Comparison of ENCODE assay signal across 8 cellular contexts in the genomic region with DNA sequence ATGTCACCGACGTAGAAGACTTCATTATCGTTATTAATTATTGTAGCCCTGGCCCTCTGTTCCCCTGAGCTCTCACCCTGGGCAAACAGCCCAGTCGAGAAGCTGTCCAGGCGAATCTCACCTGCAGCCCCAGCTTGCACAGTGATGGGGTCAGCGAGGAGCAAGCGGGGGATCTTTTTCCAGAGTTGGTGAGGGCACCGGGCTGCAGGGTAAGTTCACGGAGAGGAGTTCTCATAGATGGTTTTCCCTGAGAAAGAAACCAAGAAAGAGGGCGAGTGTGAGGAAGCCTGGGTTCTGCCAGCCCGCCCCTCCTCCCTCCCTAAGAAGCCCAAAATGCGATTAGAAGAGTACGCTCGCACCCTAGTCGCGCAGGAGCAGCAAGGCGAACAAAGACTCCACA. TPM values are rescaled to one million over a fixed set of nuclear protein-coding genes. Genes with fewer than 3 reads are reported as not detected.
DNase-seq lines count a peak whose midpoint lies in the region; ATAC-seq and TF ChIP-seq lines count a peak whose summit lies in the region.

No MANE protein-coding gene starts in this region.

- H3K27ac ChIP-seq in colonic mucosa, result peak overlapping the region; percentile 95

- no peaks in the 10 kb centered on the region for H3K9me2 ChIP-seq in Loucy (replicated peaks; ENCODE audit: low read depth, low read length)

- intact Hi-C loops in colonic mucosa (cut with DNase I), result loop anchor here (5.0 kb wide), 1 partner anchor 44 kb away; no protein-coding TSS in a partner anchor

- H3K9me3 ChIP-seq in Loucy (ENCODE audit: insufficient read depth, low read depth, low read length) (no peaks in the 10 kb centered on the region), colonic mucosa (no peaks in the 10 kb centered on the region)

- H3K4me3 Mint-ChIP-seq in neural crest cell, result peak overlapping the region; percentile 94

- peaks cover 27% of the 10 kb centered on the region for H3K4me1 Mint-ChIP-seq in neural crest cell

- H3K27me3 ChIP-seq in Loucy (ENCODE audit: insufficient read depth, low read length, poor library complexity, severe bottlenecking) (no peaks in the 10 kb centered on the region), colonic mucosa (no peaks in the 10 kb centered on the region)

- DNase-seq in GM12864 (ENCODE audit: low read depth) (no peak), colonic mucosa (no peak), neural crest cell (ENCODE audit: low read depth, low spot score) (no peak), dedifferentiated amniotic fluid mesenchymal stem cell (ENCODE audit: extremely low spot score) (no peak), HPDE6-E6E7 (ENCODE audit: extremely low spot score) (no peak)

- H3K36me3 Mint-ChIP-seq in neural crest cell (ENCODE audit: low read depth), result peaks cover 5% of the 10 kb centered on the region

- H2AFZ ChIP-seq in Loucy (ENCODE audit: low read length), result peak overlapping the region; percentile 83

- no peaks in the 10 kb centered on the region for H3K27me3 Mint-ChIP-seq in neural crest cell (ENCODE audit: low read depth)

- H4K20me1 ChIP-seq in Loucy (ENCODE audit: insufficient read depth, low read length, poor library complexity, severe bottlenecking), result no peaks in the 10 kb centered on the region

- peaks cover 45% of the 10 kb centered on the region for H3K79me2 ChIP-seq in Loucy (ENCODE audit: insufficient read depth, low read length)

- peaks cover 21% of the 10 kb centered on the region for H3K4me1 ChIP-seq in Loucy (ENCODE audit: insufficient read depth, low read length, poor library complexity, severe bottlenecking)
- peaks cover 8% of the 10 kb centered on the region for H3K4me1 ChIP-seq in colonic mucosa

- peak overlapping the region; percentile 85 for H3K4me3 ChIP-seq in GM12864 (ENCODE audit: low read depth, low read length)
- H3K4me3 ChIP-seq in Loucy (ENCODE audit: low read length, poor library complexity, severe bottlenecking), result peak overlapping the region; percentile 95
- peak overlapping the region; percentile 59 for H3K4me3 ChIP-seq in colonic mucosa

- no peaks in the 10 kb centered on the region for H3F3A ChIP-seq in Loucy (ENCODE audit: low read depth)

- no peaks in the 10 kb centered on the region for H3K9me3 Mint-ChIP-seq in neural crest cell

- H3K9ac ChIP-seq in Loucy (ENCODE audit: low read depth, low read length, poor library complexity, severe bottlenecking), result peak overlapping the region; percentile 95
- peak overlapping the region; percentile 54 to 94 for H3K9ac ChIP-seq in colonic mucosa (ENCODE audit: low read depth in 2 of 2, low read length in 2 of 2)

- peak overlapping the region; percentile 93 for H3K4me2 ChIP-seq in Loucy (ENCODE audit: low read depth, low read length, poor library complexity, severe bottlenecking)

- peak overlapping the region; percentile 98 for H3K27ac Mint-ChIP-seq in neural crest cell (ENCODE audit: unreplicated experiment)

- ATAC-seq in esophagus mucosa (no peak), GM18520 (IDR thresholded peaks at IDR 0.05; ENCODE audit: unreplicated experiment) (no peak)

- 0 out of 2 replicates have a peak, but pooled peaks cover under 1% of the 10 kb centered on the region for H3K36me3 ChIP-seq in Loucy (ENCODE audit: insufficient read depth, low read length)
- no peaks in the 10 kb centered on the region for H3K36me3 ChIP-seq in colonic mucosa

- TF ChIP-seq CTCF in GM12864 (IDR thresholded peaks at IDR 0.05; ENCODE audit: low read depth, low read length, missing control alignments) (no peak), Loucy (conservative IDR thresholded peaks at IDR 0.05; ENCODE audit: low read length) (no peak), colonic mucosa (IDR thresholded peaks at IDR 0.05) (no peak), neural crest cell (conservative IDR thresholded peaks at IDR 0.05) (no peak)

RNA-seq across cellular contexts. Expression of a gene that starts 0.4 kb away (rescaled TPM):
- total RNA-seq in colonic mucosa (10 to 100 TPM; 25.6 to 81.8 TPM), neural crest cell (147 and 151 TPM in 2 replicates), esophagus mucosa (24.3 TPM)

RNA-seq across cellular contexts. Expression of a gene that starts 15.6 kb away (rescaled TPM):
- total RNA-seq in colonic mucosa (10 to 100 TPM in 1 of 2 donors, 1 to 10 TPM in 1; 3.2 to 16.2 TPM), neural crest cell (31.0 and 34.2 TPM in 2 replicates), esophagus mucosa (4.2 TPM)

RNA-seq across cellular contexts. Expression of a gene that starts 21.7 kb away (rescaled TPM):
- total RNA-seq in colonic mucosa, result 100 to 1,000 TPM in 1 of 2 donors, 10 to 100 TPM in 1; 14.4 to 111 TPM
- 16.1 and 22.2 TPM in 2 replicates for total RNA-seq in neural crest cell
- 24.9 TPM for total RNA-seq in esophagus mucosa

RNA-seq across cellular contexts. Expression of a gene that starts 27.1 kb away (rescaled TPM):
- total RNA-seq in colonic mucosa (10 to 100 TPM; 71.9 to 82.7 TPM), neural crest cell (63.5 and 71.1 TPM in 2 replicates), esophagus mucosa (37.3 TPM)

RNA-seq across cellular contexts. Expression of a gene that starts 46.0 kb away (rescaled TPM):
- total RNA-seq in colonic mucosa (10 to 100 TPM; 31.4 to 39.8 TPM), neural crest cell (59.1 and 63.5 TPM in 2 replicates), esophagus mucosa (19.2 TPM)
